Comparison of ENCODE assay signal across 29 cellular contexts in genomic region chr5:135432113-135432512, GRCh38. TPM values are rescaled to one million over a fixed set of nuclear protein-coding genes. Genes with fewer than 3 reads are reported as not detected.
"Had no signal": no experiment of that assay in that cellular context is flagged by ENCODE, and none has a peak within 500 bp of the region (broad histone marks: within the 10 kb centered on the region; RNA-seq: fewer than 3 reads in every experiment).

No MANE protein-coding gene starts in this region.

- H3K36me3 ChIP-seq: brain microvascular endothelial cell, esophagus squamous epithelium, left lung, lower lobe of right lung, neural progenitor cell, right atrium auricular region, tibial nerve had no signal

- H3K4me3 Mint-ChIP-seq: activated CD4-positive, alpha-beta memory T cell treated with anti-CD3 and anti-CD28 coated beads, Interleukin-2, amount 10 ng/mL, durations not matched to agents 7 days and 5 days; activated T-cell treated with anti-CD3 and anti-CD28 coated beads, Interleukin-2, amount 50 U/mL, for 4 hours; activated T-helper 17 cell treated with anti-CD3 and anti-CD28 coated beads, Interleukin-2, amount 50 U/mL, for 72 hours; natural killer cell; neural progenitor cell had no signal

- H3K79me2 ChIP-seq: parathyroid adenoma had no signal

- H3K4me1 ChIP-seq: esophagus squamous epithelium, parathyroid adenoma had no signal

- H3K9me3 Mint-ChIP-seq: activated CD4-positive, alpha-beta memory T cell treated with anti-CD3 and anti-CD28 coated beads, Interleukin-2, amount 10 ng/mL, durations not matched to agents 7 days and 5 days; natural killer cell had no signal

- H3K4me1 Mint-ChIP-seq: activated CD4-positive, alpha-beta memory T cell treated with anti-CD3 and anti-CD28 coated beads, Interleukin-2, amount 10 ng/mL, durations not matched to agents 7 days and 5 days; activated T-helper 17 cell treated with anti-CD3 and anti-CD28 coated beads, Interleukin-2, amount 50 U/mL, for 72 hours; natural killer cell had no signal

- H3K9ac ChIP-seq: neural progenitor cell, parathyroid adenoma had no signal

- H3K27ac ChIP-seq: brain microvascular endothelial cell, esophagus squamous epithelium, left lung, lower lobe of right lung, neural progenitor cell, parathyroid adenoma, right atrium auricular region, tibial nerve, VCaP had no signal

- ATAC-seq: activated CD4-positive, CD25-positive, alpha-beta regulatory T cell treated with anti-CD3 and anti-CD28 coated beads, Interleukin-2, amount 50 U/mL, for 24 hours; activated T-cell treated with anti-CD3 and anti-CD28 coated beads, Interleukin-2, amount 50 U/mL, for 4 hours; activated T-helper 17 cell treated with anti-CD3 and anti-CD28 coated beads, Interleukin-2, amount 50 U/mL, for 72 hours; left lung; natural killer cell had no signal

- H3K36me3 Mint-ChIP-seq: natural killer cell had no signal

- H3K27me3 ChIP-seq: brain microvascular endothelial cell, neural progenitor cell, right atrium auricular region, tibial nerve had no signal

- H3K4me3 ChIP-seq: esophagus squamous epithelium, left lung, lower lobe of right lung, neural progenitor cell, right atrium auricular region, tibial nerve had no signal

- H2AFZ ChIP-seq: neural progenitor cell, parathyroid adenoma had no signal

- H3K27ac Mint-ChIP-seq: activated CD4-positive, alpha-beta memory T cell treated with anti-CD3 and anti-CD28 coated beads, Interleukin-2, amount 10 ng/mL, durations not matched to agents 7 days and 5 days; activated T-helper 17 cell treated with anti-CD3 and anti-CD28 coated beads, Interleukin-2, amount 50 U/mL, for 72 hours; natural killer cell; neural progenitor cell had no signal

- DNase-seq: activated CD4-positive, alpha-beta memory T cell treated with anti-CD3 and anti-CD28 coated beads, Interleukin-2, amount 10 ng/mL, durations not matched to agents 7 days and 5 days; activated CD4-positive, alpha-beta T cell treated with anti-CD3 and anti-CD28 coated beads for 48 hours; activated CD8-positive, alpha-beta memory T cell treated with anti-CD3 and anti-CD28 coated beads, Interleukin-2, amount 50 U/mL, for 48 hours; activated gamma-delta T cell treated with Interleukin-2 at 50 U/mL for 16 hours; activated naive CD4-positive, alpha-beta T cell treated with anti-CD3 and anti-CD28 coated beads, Interleukin-2, amount 50 U/mL, for 16 hours; activated T-cell treated with anti-CD3 and anti-CD28 coated beads, Interleukin-2, amount 50 U/mL, for 4 hours; amniotic stem cell; brain microvascular endothelial cell; caudate nucleus; esophagus squamous epithelium; foreskin melanocyte; left lung; lower lobe of right lung; mesenchymal stem cell; natural killer cell; occipital lobe; stimulated activated naive CD4-positive, alpha-beta T cell had no signal

- H3K4me2 ChIP-seq: neural progenitor cell had no signal

RNA-seq across cellular contexts. Expression of gene DCANP1, which starts 15.0 kb away (rescaled TPM):
- total RNA-seq: activated CD4-positive, alpha-beta memory T cell treated with anti-CD3 and anti-CD28 coated beads, Interleukin-2, amount 10 ng/mL, durations not matched to agents 7 days and 5 days; activated T-cell treated with anti-CD3 and anti-CD28 coated beads, Interleukin-2, amount 50 U/mL, for 4 hours; activated T-helper 17 cell treated with anti-CD3 and anti-CD28 coated beads, Interleukin-2, amount 50 U/mL, for 72 hours; astrocyte; lower lobe of right lung; occipital lobe; pulmonary artery endothelial cell; right atrium auricular region; T-helper 1 cell treated with Interleukin-12 subunit alpha and Interleukin-12 subunit beta and Interleukin-4 antibody, amounts not matched to agents 30 ng/mL and 1 ng/mL, for 36 hours; temporal lobe; tibial nerve; ureter had no signal

RNA-seq across cellular contexts. Expression of gene TIFAB, which starts 20.0 kb away (rescaled TPM):
- total RNA-seq: activated CD4-positive, alpha-beta memory T cell treated with anti-CD3 and anti-CD28 coated beads, Interleukin-2, amount 10 ng/mL, durations not matched to agents 7 days and 5 days; activated T-cell treated with anti-CD3 and anti-CD28 coated beads, Interleukin-2, amount 50 U/mL, for 4 hours; activated T-helper 17 cell treated with anti-CD3 and anti-CD28 coated beads, Interleukin-2, amount 50 U/mL, for 72 hours; astrocyte; occipital lobe; pulmonary artery endothelial cell; right atrium auricular region; T-helper 1 cell treated with Interleukin-12 subunit alpha and Interleukin-12 subunit beta and Interleukin-4 antibody, amounts not matched to agents 30 ng/mL and 1 ng/mL, for 36 hours; tibial nerve; ureter had no signal
